In genomic region chr16:86089986-86090385, GRCh38 we compare ENCODE assay signal across 19 cellular contexts.
DNase-seq lines count a peak whose midpoint lies in the region; ATAC-seq and TF ChIP-seq lines count a peak whose summit lies in the region.
"Had no signal": no experiment of that assay in that cellular context is flagged by ENCODE, and none has a peak within 500 bp of the region (broad histone marks: within the 10 kb centered on the region; RNA-seq: fewer than 3 reads in every experiment).

No MANE protein-coding gene starts in this region.

- TF ChIP-seq CTCF in GM12864 (IDR thresholded peaks at IDR 0.05; ENCODE audit: low read depth, low read length, missing control alignments): no peak
- no peak for TF ChIP-seq CTCF in vagina (IDR thresholded peaks at IDR 0.05)

- no peak for TF ChIP-seq POLR2A in vagina (IDR thresholded peaks at IDR 0.05)

- peak overlapping the region; percentile 7 to 13 for H3K4ac ChIP-seq in mesenchymal stem cell (ENCODE audit: low read depth in 1 of 2, low read length in 2 of 2)

- no peak overlapping the region for H3K23ac ChIP-seq in mesenchymal stem cell (ENCODE audit: low read length in 2 of 2)

- no peak overlapping the region for H2BK15ac ChIP-seq in mesenchymal stem cell (ENCODE audit: low read depth, poor library complexity, severe bottlenecking)

- H4K91ac ChIP-seq in mesenchymal stem cell (ENCODE audit: low read length): peak overlapping the region; percentile 62

- H3K4me1 ChIP-seq in mesenchymal stem cell (ENCODE audit: control insufficient read depth, insufficient read depth, low read depth, low read length) (no peaks in the 10 kb centered on the region), vagina (no peaks in the 10 kb centered on the region)
- H3K4me1 ChIP-seq: BE2C, colonic mucosa, SJCRH30 had no signal

- no peak overlapping the region for H3K9ac ChIP-seq in mesenchymal stem cell (ENCODE audit: low read length)

- peak overlapping the region; percentile 41 to 68 for H3K18ac ChIP-seq in mesenchymal stem cell (ENCODE audit: low read depth in 1 of 2, low read length in 2 of 2)

- H2BK5ac ChIP-seq in mesenchymal stem cell (ENCODE audit: low read depth, low read length, poor library complexity, severe bottlenecking): no peak overlapping the region

- peak overlapping the region; percentile 73 for H4K8ac ChIP-seq in mesenchymal stem cell (ENCODE audit: low read length)

- H2BK12ac ChIP-seq in mesenchymal stem cell (ENCODE audit: low read length in 2 of 2): no peak overlapping the region

- H3K27ac ChIP-seq in mesenchymal stem cell (ENCODE audit: low read length, poor library complexity, severe bottlenecking) (no peak overlapping the region), vagina (no peak overlapping the region)
- H3K27ac ChIP-seq: colonic mucosa, SJCRH30, skin epidermis had no signal

- H3K14ac ChIP-seq in mesenchymal stem cell (ENCODE audit: low read length in 2 of 2): peak overlapping the region in 1 of 2 experiments; percentile 7

- no peak overlapping the region for H2AFZ ChIP-seq in mesenchymal stem cell (ENCODE audit: low read depth, low read length)

- peaks cover 0 to 43% of the 10 kb centered on the region in 2 experiments for H3K27me3 ChIP-seq in mesenchymal stem cell (ENCODE audit: control insufficient read depth in 1 of 2, insufficient read depth in 1 of 2, low read length in 2 of 2)
- no peaks in the 10 kb centered on the region for H3K27me3 ChIP-seq in vagina
- H3K27me3 ChIP-seq: BE2C, colonic mucosa, SJCRH30 had no signal

- H3K9me3 ChIP-seq in mesenchymal stem cell (ENCODE audit: control insufficient read depth, low read length): no peaks in the 10 kb centered on the region
- H3K9me3 ChIP-seq in vagina: no peaks in the 10 kb centered on the region
- H3K9me3 ChIP-seq: BE2C, colonic mucosa, SJCRH30 had no signal

- H3K79me1 ChIP-seq in mesenchymal stem cell (replicated peaks; ENCODE audit: low read length, poor library complexity, severe bottlenecking): no peaks in the 10 kb centered on the region

- WGBS in mesenchymal stem cell: 56% methylated on average over 5 of the region's 5 CpGs

- intact Hi-C loops in Right ventricle myocardium inferior (cut with DNase I): no loop called here
- intact Hi-C loops in vagina (cut with DNase I): no loop called here

- peak; percentile 68 for ATAC-seq in HG03460 (IDR thresholded peaks at IDR 0.05; ENCODE audit: unreplicated experiment)
- ATAC-seq in Right ventricle myocardium inferior: no peak
- no peak for ATAC-seq in GM18909 (IDR thresholded peaks at IDR 0.05; ENCODE audit: poor library complexity, unreplicated experiment)
- ATAC-seq: stimulated activated effector memory CD8-positive, alpha-beta T cell treated with anti-CD3 and anti-CD28 coated beads, Interleukin-12 subunit alpha, Interleukin-12 subunit beta, amount 100 ng/mL, for 72 hours had no signal

- no peaks in the 10 kb centered on the region for H3K36me3 ChIP-seq in mesenchymal stem cell (ENCODE audit: control insufficient read depth in 1 of 2, insufficient read depth in 2 of 2, low read depth in 1 of 2, low read length in 2 of 2)
- H3K36me3 ChIP-seq in vagina: no peaks in the 10 kb centered on the region
- H3K36me3 ChIP-seq: BE2C, colonic mucosa, SJCRH30 had no signal

- no peak overlapping the region for H2AK5ac ChIP-seq in mesenchymal stem cell (ENCODE audit: low read length, severe bottlenecking)

- no peak overlapping the region for H3K4me3 ChIP-seq in GM12864 (ENCODE audit: low read depth, low read length)
- H3K4me3 ChIP-seq in mesenchymal stem cell (ENCODE audit: insufficient read depth in 1 of 2, low read depth in 1 of 2, low read length in 2 of 2): no peak overlapping the region
- H3K4me3 ChIP-seq in vagina: no peak overlapping the region
- H3K4me3 ChIP-seq: colonic mucosa, SJCRH30, skin epidermis had no signal

- no peak overlapping the region for H2BK120ac ChIP-seq in mesenchymal stem cell (ENCODE audit: low read depth, low read length)

- no peak overlapping the region for H3K4me2 ChIP-seq in mesenchymal stem cell (ENCODE audit: low read length, poor library complexity, severe bottlenecking)

- DNase-seq in GM12864 (ENCODE audit: low read depth) (peak; percentile 7), GM19238 (ENCODE audit: insufficient read length, low spot score) (peak; percentile 52), mesenchymal stem cell (no peak), Right ventricle myocardium inferior (ENCODE audit: missing footprints) (no peak), NCI-H82 (lab: John Stamatoyannopoulos, UW) (no peak), vagina (ENCODE audit: extremely low spot score in 2 of 2) (no peak)
- DNase-seq: activated gamma-delta T cell; BE2C; colonic mucosa; DMS53; H7; NCI-H1105 treated with DMSO at 0.1 percent for 48 hours; NCI-H2171; NK-92 treated with Interleukin-12 subunit alpha and Interleukin-12 subunit beta, amount 100 ng/mL, for 24 hours; SJCRH30 had no signal

Comparison
In these comparisons a context has a peak if more than half of its experiments do, and no peak if none do; other contexts are left out.
1. DNase-seq: peak in GM12864 (single experiment) and GM19238 (single experiment); none in mesenchymal stem cell (single experiment), Right ventricle myocardium inferior (single experiment), NCI-H82 (single experiment) and vagina (0 of 2).